Comparison of ENCODE assay signal across 8 cellular contexts in genomic region chr12:121577443-121578180, GRCh38. TPM values are rescaled to one million over a fixed set of nuclear protein-coding genes. Genes with fewer than 3 reads are reported as not detected.
A peak's percentile ranks its signal among the peaks of the same experiment; 100 is the strongest.
DNase-seq lines count a peak whose midpoint lies in the region; TF ChIP-seq lines count a peak whose summit lies in the region.

No MANE protein-coding gene starts in this region.

- no CpG with 5 or more reads among the region's 10 CpGs for WGBS in trophoblast cell (ENCODE audit: extremely low coverage, insufficient coverage, insufficient read length)

- H4K8ac ChIP-seq in trophoblast cell (ENCODE audit: low read depth, low read length): peak overlapping the region; percentile 88

- peak overlapping the region; percentile 90 for H2BK120ac ChIP-seq in trophoblast cell (ENCODE audit: insufficient read depth, low read length, poor library complexity)

- peak overlapping the region; percentile 85 for H2AK5ac ChIP-seq in trophoblast cell (ENCODE audit: low read length)

- H3K14ac ChIP-seq in trophoblast cell (ENCODE audit: low read length): peak overlapping the region; percentile 86

- no peaks in the 10 kb centered on the region for H3K27me3 Mint-ChIP-seq in Caco-2 (ENCODE audit: insufficient read depth, unreplicated experiment)

- peak overlapping the region; percentile 87 for H3K18ac ChIP-seq in trophoblast cell (ENCODE audit: low read length)

- peak overlapping the region; percentile 79 for H3K4me2 ChIP-seq in trophoblast cell (ENCODE audit: low read length)

- H3K23ac ChIP-seq in trophoblast cell (ENCODE audit: low read length): no peak overlapping the region

- H3K27ac ChIP-seq in epithelial cell of prostate: peak overlapping the region; percentile 94
- peak overlapping the region; percentile 95 for H3K27ac ChIP-seq in trophoblast cell (ENCODE audit: low read depth, low read length)

- no TSS peak for BruUV-seq in Caco-2 (replicated peaks; lab: Mats Ljungman, UMichigan)

- H3K4me1 Mint-ChIP-seq in Caco-2 (ENCODE audit: low read depth, unreplicated experiment): peaks cover 28% of the 10 kb centered on the region

- H3K27me3 ChIP-seq in Caco-2 (replicated peaks; ENCODE audit: control insufficient read depth, insufficient read depth, low read length): no peaks in the 10 kb centered on the region
- H3K27me3 ChIP-seq in NT2/D1 (ENCODE audit: insufficient read depth, insufficient read length): no peaks in the 10 kb centered on the region
- no peaks in the 10 kb centered on the region for H3K27me3 ChIP-seq in trophoblast cell (ENCODE audit: insufficient read depth, low read length)

- intact Hi-C loops in Caco-2 (cut with micrococcal nuclease; ENCODE audit: unreplicated experiment): no loop called here

- TF ChIP-seq CTCF in Caco-2 (IDR thresholded peaks at IDR 0.05; ENCODE audit: insufficient read depth in 1 of 2, low read depth in 1 of 2, low read length in 1 of 2, severe bottlenecking in 1 of 2, unreplicated experiment in 1 of 2): no peak

- H3K4me3 ChIP-seq in Caco-2 (ENCODE audit: low read depth, low read length) (no peak overlapping the region), NT2/D1 (ENCODE audit: insufficient read length, low read depth) (peak overlapping the region; percentile 81), trophoblast cell (ENCODE audit: low read depth, low read length) (no peak overlapping the region)

- peak overlapping the region; percentile 57 for H3K4me3 Mint-ChIP-seq in Caco-2 (ENCODE audit: unreplicated experiment)

- peaks cover 47% of the 10 kb centered on the region for H3K36me3 Mint-ChIP-seq in Caco-2 (ENCODE audit: insufficient read depth, unreplicated experiment)

- peak overlapping the region; percentile 96 for H4K91ac ChIP-seq in trophoblast cell (ENCODE audit: low read depth, low read length)

- H3K36me3 ChIP-seq in Caco-2 (ENCODE audit: control insufficient read depth, insufficient read depth, low read length) (peaks cover 3% of the 10 kb centered on the region; the same call in 1 of the 2 replicates), NT2/D1 (ENCODE audit: insufficient read depth, insufficient read length, low read length) (peaks cover 27% of the 10 kb centered on the region), trophoblast cell (ENCODE audit: control insufficient read depth in 1 of 2, insufficient read depth in 2 of 2, low read length in 2 of 2) (peaks cover 7 to 13% of the 10 kb centered on the region in 2 experiments)

- H2AFZ ChIP-seq in trophoblast cell (ENCODE audit: insufficient read depth, low read length, poor library complexity): peak overlapping the region; percentile 86

- H3K9me3 ChIP-seq in Caco-2 (no peaks in the 10 kb centered on the region), NT2/D1 (ENCODE audit: insufficient read depth, low read length) (no peaks in the 10 kb centered on the region), trophoblast cell (ENCODE audit: insufficient read depth, low read depth, low read length) (no peaks in the 10 kb centered on the region)

- H3K9me3 Mint-ChIP-seq in Caco-2 (ENCODE audit: unreplicated experiment): no peaks in the 10 kb centered on the region

- H3K4me1 ChIP-seq in Caco-2 (peaks cover 42% of the 10 kb centered on the region), NT2/D1 (ENCODE audit: insufficient read depth, insufficient read length) (peaks cover 14% of the 10 kb centered on the region), trophoblast cell (ENCODE audit: control insufficient read depth in 1 of 2, insufficient read depth in 2 of 2, low read length in 2 of 2) (peaks cover 34 to 55% of the 10 kb centered on the region in 2 experiments)

- H3K4ac ChIP-seq in trophoblast cell (ENCODE audit: low read depth, low read length): peak overlapping the region; percentile 89

- H3K9ac ChIP-seq in NT2/D1 (ENCODE audit: insufficient read length, low read depth) (peak overlapping the region; percentile 99), trophoblast cell (ENCODE audit: low read length) (peak overlapping the region; percentile 26)

- CTCF ChIA-PET in Caco-2 (lab: Charles Lee): interaction anchor here (0.7 to 2.5 kb wide), 6 partner anchors 21 to 94 kb away, joined by 3 to 19 read pairs (median 4); partner anchors contain the start of genes MORN3 and ORAI1

- H3K27ac Mint-ChIP-seq in Caco-2 (ENCODE audit: unreplicated experiment): peak overlapping the region; percentile 88

- H4K12ac ChIP-seq in trophoblast cell (ENCODE audit: low read depth, low read length): peak overlapping the region; percentile 65

- H2BK12ac ChIP-seq in trophoblast cell (ENCODE audit: low read length): peak overlapping the region; percentile 81

- POLR2A ChIA-PET in Caco-2 (lab: Charles Lee): interaction anchor here (0.6 kb wide), 1 partner anchor 85 kb away, joined by 11 read pairs; no protein-coding TSS in a partner anchor

- peaks cover 47% of the 10 kb centered on the region for H3K79me1 ChIP-seq in trophoblast cell (ENCODE audit: low read length)

- H3K79me2 ChIP-seq in trophoblast cell (ENCODE audit: control insufficient read depth, insufficient read depth, low read length, poor library complexity): peaks cover 6% of the 10 kb centered on the region

- DNase-seq in Caco-2 (no peak), NT2/D1 (ENCODE audit: low read depth, low spot score) (no peak), epithelial cell of prostate (ENCODE audit: low read depth, low spot score) (no peak), trophoblast cell (no peak), MV-4-11 (lab: John Stamatoyannopoulos, UW) (no peak), GF-D8 (lab: John Stamatoyannopoulos, UW) (no peak), GOT3 (lab: John Stamatoyannopoulos, UW) (no peak), Ammon's horn (ENCODE audit: low spot score) (no peak)

- peak overlapping the region; percentile 74 for H2BK5ac ChIP-seq in trophoblast cell (ENCODE audit: low read depth, low read length, poor library complexity)

RNA-seq across cellular contexts. Expression of gene KDM2B, which starts 3.2 kb away (rescaled TPM):
- total RNA-seq in Caco-2 (2022): 47.7 and 48.4 TPM in 2 replicates
- 53.1 and 55.3 TPM in 2 replicates for polyA plus RNA-seq in trophoblast cell (2013)

RNA-seq across cellular contexts. Expression of gene ORAI1, which starts 48.7 kb away (rescaled TPM):
- total RNA-seq in Caco-2 (2022): 33.9 and 34.2 TPM in 2 replicates
- 17.2 and 17.7 TPM in 2 replicates for polyA plus RNA-seq in trophoblast cell (2013)
